ENCODE assay signal across 28 cellular contexts in the genomic region with DNA sequence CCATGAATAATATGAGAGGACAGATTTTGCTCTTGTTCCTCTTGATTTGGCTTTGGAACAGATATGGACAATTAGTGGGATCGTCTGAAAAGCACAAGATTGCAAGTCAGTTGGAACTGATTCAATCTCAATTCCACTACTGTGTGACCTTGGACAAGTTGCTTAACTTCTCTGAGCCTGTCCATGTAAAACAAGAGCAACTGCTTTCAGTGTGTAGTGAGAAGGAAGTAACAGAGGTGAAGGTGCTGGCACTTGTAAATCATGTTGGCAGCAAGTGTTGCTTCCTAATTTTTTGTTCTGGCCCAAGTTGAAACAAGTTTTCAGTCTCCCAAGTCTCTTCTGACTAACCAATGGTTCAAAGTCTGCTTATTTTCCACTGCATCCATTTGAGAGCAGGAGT. TPM values are rescaled to one million over a fixed set of nuclear protein-coding genes. Genes with fewer than 3 reads are reported as not detected.
DNase-seq lines count a peak whose midpoint lies in the region; ATAC-seq, FAIRE-seq and TF ChIP-seq lines count a peak whose summit lies in the region.
"Had no signal": no experiment of that assay in that cellular context is flagged by ENCODE, and none has a peak within 500 bp of the region (broad histone marks: within the 10 kb centered on the region; RNA-seq: fewer than 3 reads in every experiment).

No MANE protein-coding gene starts in this region.

- 0 out of 5 replicates have a peak, but pooled peaks cover 0 to 2% of the 10 kb centered on the region in 2 experiments for H3K36me3 ChIP-seq in HepG2 (replicated peaks in 1 of 2; ENCODE audit: control insufficient read depth in 1 of 2, insufficient read depth in 2 of 2, low read length in 2 of 2)
- no peaks in the 10 kb centered on the region for H3K36me3 ChIP-seq in right lobe of liver
- H3K36me3 ChIP-seq in OCI-LY7 (ENCODE audit: insufficient read depth, low read length), result no peaks in the 10 kb centered on the region
- H3K36me3 ChIP-seq in endothelial cell of umbilical vein (ENCODE audit: control insufficient read depth in 2 of 2, extremely low read depth in 1 of 2, insufficient read depth in 2 of 2, low read length in 2 of 2), result no peaks in the 10 kb centered on the region
- H3K36me3 ChIP-seq: transverse colon had no signal

- H3K9me3 ChIP-seq in HepG2 (ENCODE audit: low read length), result no peaks in the 10 kb centered on the region
- H3K9me3 ChIP-seq in right lobe of liver, result no peaks in the 10 kb centered on the region
- no peaks in the 10 kb centered on the region for H3K9me3 ChIP-seq in OCI-LY7 (ENCODE audit: low read length)
- H3K9me3 ChIP-seq in endothelial cell of umbilical vein (replicated peaks; ENCODE audit: control insufficient read depth, insufficient read depth, low read length), result no peaks in the 10 kb centered on the region
- H3K9me3 ChIP-seq: ascending aorta, SJSA1, transverse colon had no signal

- H3K9me1 ChIP-seq in endothelial cell of umbilical vein (replicated peaks; ENCODE audit: control insufficient read depth, extremely low read depth, insufficient read depth, low read length), result no peaks in the 10 kb centered on the region

- POLR2A ChIA-PET in HepG2 (lab: Yijun Ruan, JAX), result no interaction called here
- POLR2A ChIA-PET in OCI-LY7 (lab: Charles Lee), result interaction anchor here (0.7 kb wide), 1 partner anchor 11 kb away, joined by 3 read pairs; no protein-coding TSS in a partner anchor
- POLR2A ChIA-PET in endothelial cell of umbilical vein (lab: Charles Lee), result no interaction called here

- CTCF ChIA-PET in HepG2 (lab: Yijun Ruan, JAX; ENCODE audit: low intra/inter-chr PET ratio, low total read pairs), result no interaction called here
- CTCF ChIA-PET in OCI-LY7 (lab: Charles Lee; ENCODE audit: unreplicated experiment), result no interaction called here
- CTCF ChIA-PET in endothelial cell of umbilical vein (lab: Charles Lee), result interaction anchor here (1.0 kb wide), 1 partner anchor 23 kb away, joined by 3 read pairs; no protein-coding TSS in a partner anchor

- no peak overlapping the region for H3K4me3 Mint-ChIP-seq in stimulated activated memory B cell treated with anti-CD40 and anti-IgM and Interleukin-4, amounts not matched to agents 10 μg/mL and 1 μg/mL and 100 μg/mL, for 72 hours
- H3K4me3 Mint-ChIP-seq: activated B cell treated with CpG ODN at 0.5 μM for 24 hours; activated CD4-positive, alpha-beta T cell treated with anti-CD3 and anti-CD28 coated beads, Interleukin-2, amount 10 ng/mL, durations not matched to agents 7 days and 5 days; activated naive CD8-positive, alpha-beta T cell treated with anti-CD3 and anti-CD28 coated beads, Interleukin-2, amount 10 ng/mL, durations not matched to agents 7 days and 5 days had no signal

- WGBS in HepG2 (ENCODE audit: low lambda C conversion rate), result 29% methylated on average over 1 of the region's 1 CpG
- 25% methylated on average over 1 of the region's 1 CpG for WGBS in right lobe of liver (ENCODE audit: insufficient coverage, low coverage, low lambda C conversion rate, missing lambda C conversion rate)

- H3K4me2 ChIP-seq in HepG2 (ENCODE audit: low read depth, low read length) (no peak overlapping the region), OCI-LY7 (ENCODE audit: low read length) (peak overlapping the region; percentile 16; the same call in 1 of the 2 replicates), endothelial cell of umbilical vein (ENCODE audit: insufficient read depth, low read length) (no peak overlapping the region)
- H3K4me2 ChIP-seq: KMS-11 had no signal

- H3K27ac Mint-ChIP-seq in stimulated activated memory B cell treated with anti-CD40 and anti-IgM and Interleukin-4, amounts not matched to agents 10 μg/mL and 1 μg/mL and 100 μg/mL, for 72 hours, result peak overlapping the region; percentile 1
- H3K27ac Mint-ChIP-seq: activated B cell treated with CpG ODN at 0.5 μM for 24 hours; activated CD4-positive, alpha-beta T cell treated with anti-CD3 and anti-CD28 coated beads, Interleukin-2, amount 10 ng/mL, durations not matched to agents 7 days and 5 days; activated naive CD8-positive, alpha-beta T cell treated with anti-CD3 and anti-CD28 coated beads, Interleukin-2, amount 10 ng/mL, durations not matched to agents 7 days and 5 days; progenitor cell of endocrine pancreas had no signal

- H4K20me1 ChIP-seq in HepG2 (ENCODE audit: insufficient read depth, low read length) (no peaks in the 10 kb centered on the region), OCI-LY7 (ENCODE audit: insufficient read depth, low read length) (no peaks in the 10 kb centered on the region), endothelial cell of umbilical vein (replicated peaks; ENCODE audit: control insufficient read depth, extremely low read depth, insufficient read depth, low read length) (no peaks in the 10 kb centered on the region)

- BruUV-seq in HepG2 (replicated peaks; lab: Mats Ljungman, UMichigan), result TSS peak; percentile 47
- TSS peak; percentile 51 for BruUV-seq in OCI-LY7 (replicated peaks; lab: Mats Ljungman, UMichigan)
- BruUV-seq in endothelial cell of umbilical vein (replicated peaks; lab: Mats Ljungman, UMichigan), result TSS peak; percentile 4

- no peaks in the 10 kb centered on the region for H3K79me2 ChIP-seq in HepG2 (ENCODE audit: insufficient read depth, low read length)
- H3K79me2 ChIP-seq in OCI-LY7 (ENCODE audit: insufficient read depth, low read depth, low read length), result no peaks in the 10 kb centered on the region
- no peaks in the 10 kb centered on the region for H3K79me2 ChIP-seq in endothelial cell of umbilical vein (ENCODE audit: control insufficient read depth, insufficient read depth, low read length)

- dilution Hi-C loops in endothelial cell of umbilical vein (cut with MboI; ENCODE audit: extremely low pct_ligation_motif_present, low sequenced_read_pairs), result no loop called here

- DNase-seq in HepG2 (ENCODE audit: low spot score) (no peak), right lobe of liver (no peak), OCI-LY7 (ENCODE audit: low spot score) (no peak), endothelial cell of umbilical vein (ENCODE audit: low read depth, low spot score) (no peak), Kasumi-1 (lab: John Stamatoyannopoulos, UW) (no peak), NCI-H187 (lab: John Stamatoyannopoulos, UW) (no peak)
- DNase-seq: activated B cell treated with CpG ODN at 0.5 μM for 24 hours; activated CD4-positive, alpha-beta T cell treated with anti-CD3 and anti-CD28 coated beads, Interleukin-2, amount 10 ng/mL, durations not matched to agents 7 days and 5 days; activated gamma-delta T cell treated with Interleukin-2 at 50 U/mL for 16 hours; activated naive CD8-positive, alpha-beta T cell treated with anti-CD3 and anti-CD28 coated beads, Interleukin-2, amount 10 ng/mL, durations not matched to agents 7 days and 5 days; AML-193; COR-L47; erythroblast; GF-D8; GM23248; mesendoderm; NCI-H446; NCI-H82; OCI-M1; stimulated activated CD4-positive, alpha-beta T cell treated with anti-CD3 and anti-CD28 coated beads, Interleukin-4, amount 100 ng/mL, for 1 hour; transverse colon had no signal

- H3K27ac ChIP-seq in HepG2 (ENCODE audit: extremely low read length, insufficient read depth, low read length) (no peak overlapping the region), right lobe of liver (no peak overlapping the region), OCI-LY7 (ENCODE audit: low read depth, low read length, poor library complexity, severe bottlenecking) (no peak overlapping the region), endothelial cell of umbilical vein (ENCODE audit: insufficient read depth, low read depth, low read length) (no peak overlapping the region)
- H3K27ac ChIP-seq: ascending aorta, GM23248, KMS-11, SJSA1, transverse colon had no signal

- H3K4me1 Mint-ChIP-seq in stimulated activated memory B cell treated with anti-CD40 and anti-IgM and Interleukin-4, amounts not matched to agents 10 μg/mL and 1 μg/mL and 100 μg/mL, for 72 hours, result peaks cover 18% of the 10 kb centered on the region

- H2AFZ ChIP-seq in HepG2 (ENCODE audit: low read length) (no peak overlapping the region), OCI-LY7 (ENCODE audit: low read length) (no peak overlapping the region), endothelial cell of umbilical vein (ENCODE audit: low read depth, low read length) (no peak overlapping the region)
- H2AFZ ChIP-seq: GM23248 had no signal

- H3K27me3 ChIP-seq in HepG2 (ENCODE audit: control insufficient read depth in 1 of 2, insufficient read depth in 2 of 2, low read length in 2 of 2), result no peaks in the 10 kb centered on the region
- H3K27me3 ChIP-seq in right lobe of liver, result no peaks in the 10 kb centered on the region
- no peaks in the 10 kb centered on the region for H3K27me3 ChIP-seq in endothelial cell of umbilical vein (ENCODE audit: control insufficient read depth in 2 of 2, insufficient read depth in 2 of 2, low read length in 2 of 2)
- H3K27me3 ChIP-seq: ascending aorta, SJSA1, transverse colon had no signal

- in situ Hi-C loops in HepG2 (cut with HindIII; ENCODE audit: extremely low pct_ligation_motif_present, low pct_unique_long_range_greater_than_20kb), result loop anchor here (5.0 kb wide), 1 partner anchor 33 kb away; the partner anchor contains the start of gene DDX20

- H3K9me2 ChIP-seq in OCI-LY7 (ENCODE audit: insufficient read depth, low read length), result no peaks in the 10 kb centered on the region

- no peaks in the 10 kb centered on the region for H3K9me3 Mint-ChIP-seq in stimulated activated memory B cell treated with anti-CD40 and anti-IgM and Interleukin-4, amounts not matched to agents 10 μg/mL and 1 μg/mL and 100 μg/mL, for 72 hours
- H3K9me3 Mint-ChIP-seq: activated B cell treated with CpG ODN at 0.5 μM for 24 hours; activated CD4-positive, alpha-beta T cell treated with anti-CD3 and anti-CD28 coated beads, Interleukin-2, amount 10 ng/mL, durations not matched to agents 7 days and 5 days; activated naive CD8-positive, alpha-beta T cell treated with anti-CD3 and anti-CD28 coated beads, Interleukin-2, amount 10 ng/mL, durations not matched to agents 7 days and 5 days had no signal

- no peak for FAIRE-seq in HepG2 (lab: Jason Lieb, UNC)
- peak; percentile 44 for FAIRE-seq in endothelial cell of umbilical vein (lab: Jason Lieb, UNC)
- FAIRE-seq: colon had no signal

- H3K27me3 Mint-ChIP-seq in stimulated activated memory B cell treated with anti-CD40 and anti-IgM and Interleukin-4, amounts not matched to agents 10 μg/mL and 1 μg/mL and 100 μg/mL, for 72 hours, result no peaks in the 10 kb centered on the region
- H3K27me3 Mint-ChIP-seq: activated B cell treated with CpG ODN at 0.5 μM for 24 hours; activated CD4-positive, alpha-beta T cell treated with anti-CD3 and anti-CD28 coated beads, Interleukin-2, amount 10 ng/mL, durations not matched to agents 7 days and 5 days; activated naive CD8-positive, alpha-beta T cell treated with anti-CD3 and anti-CD28 coated beads, Interleukin-2, amount 10 ng/mL, durations not matched to agents 7 days and 5 days; progenitor cell of endocrine pancreas had no signal

- no peaks in the 10 kb centered on the region for H3K36me3 Mint-ChIP-seq in stimulated activated memory B cell treated with anti-CD40 and anti-IgM and Interleukin-4, amounts not matched to agents 10 μg/mL and 1 μg/mL and 100 μg/mL, for 72 hours
- H3K36me3 Mint-ChIP-seq: activated naive CD8-positive, alpha-beta T cell treated with anti-CD3 and anti-CD28 coated beads, Interleukin-2, amount 10 ng/mL, durations not matched to agents 7 days and 5 days had no signal

- peaks cover 60% of the 10 kb centered on the region for H3K4me1 ChIP-seq in HepG2 (ENCODE audit: insufficient read depth, low read length)
- no peaks in the 10 kb centered on the region for H3K4me1 ChIP-seq in right lobe of liver
- peaks cover 11% of the 10 kb centered on the region for H3K4me1 ChIP-seq in OCI-LY7 (ENCODE audit: insufficient read depth, low read length, poor library complexity, severe bottlenecking)
- peaks cover 8% of the 10 kb centered on the region for H3K4me1 ChIP-seq in endothelial cell of umbilical vein (ENCODE audit: control insufficient read depth, extremely low read depth, insufficient read depth, low read length)

- intact Hi-C loops in HepG2 (cut with micrococcal nuclease; ENCODE audit: unreplicated experiment), result no loop called here
- intact Hi-C loops in right lobe of liver (cut with DNase I), result no loop called here
- intact Hi-C loops in OCI-LY7 (cut with micrococcal nuclease; ENCODE audit: unreplicated experiment), result no loop called here
- intact Hi-C loops in endothelial cell of umbilical vein (cut with micrococcal nuclease), result no loop called here

- TF ChIP-seq CTCF in HepG2 (CRISPR knock-in tag; IDR thresholded peaks at IDR 0.05) (no peak), right lobe of liver (IDR thresholded peaks at IDR 0.05) (no peak), OCI-LY7 (conservative IDR thresholded peaks at IDR 0.05; ENCODE audit: low read length) (no peak), endothelial cell of umbilical vein (IDR thresholded peaks at IDR 0.05; ENCODE audit: extremely low read depth in 1 of 2, insufficient read depth in 1 of 2, low read depth in 1 of 2, low read length in 2 of 2) (no peak)

- TF ChIP-seq RAD21 in HepG2 (CRISPR knock-in tag; IDR thresholded peaks at IDR 0.05), result no peak

- H3K4me3 ChIP-seq in HepG2 (replicated peaks in 1 of 3; ENCODE audit: insufficient read depth in 1 of 3, low read depth in 2 of 3, low read length in 3 of 3), result no peak overlapping the region
- H3K4me3 ChIP-seq in right lobe of liver, result no peak overlapping the region
- H3K4me3 ChIP-seq in OCI-LY7 (ENCODE audit: low read depth, low read length, poor library complexity, severe bottlenecking), result no peak overlapping the region
- no peak overlapping the region for H3K4me3 ChIP-seq in endothelial cell of umbilical vein (replicated peaks in 1 of 3; ENCODE audit: insufficient read depth in 1 of 3, low read depth in 1 of 3, low read length in 3 of 3)
- H3K4me3 ChIP-seq: ascending aorta, GM23248, SJSA1, transverse colon had no signal

- no peak for ATAC-seq in HepG2
- no peak for ATAC-seq in right lobe of liver
- ATAC-seq in stimulated activated memory B cell treated with anti-CD40 and anti-IgM and Interleukin-4, amounts not matched to agents 10 μg/mL and 1 μg/mL and 100 μg/mL, for 72 hours, result no peak
- ATAC-seq in GM21390 (IDR thresholded peaks at IDR 0.05; ENCODE audit: unreplicated experiment), result no peak

- no peak for TF ChIP-seq POLR2A in HepG2 (IDR thresholded peaks at IDR 0.05; ENCODE audit: insufficient read depth in 1 of 2, low read depth in 2 of 2, low read length in 2 of 2)
- TF ChIP-seq POLR2A in right lobe of liver (IDR thresholded peaks at IDR 0.05), result no peak
- no peak for TF ChIP-seq POLR2A in endothelial cell of umbilical vein (IDR thresholded peaks at IDR 0.05; ENCODE audit: low read depth, low read length)

- TF ChIP-seq EP300 in HepG2 (IDR thresholded peaks at IDR 0.05; ENCODE audit: low read depth in 2 of 2, low read length in 2 of 2) (no peak), HepG2 (CRISPR knock-in tag; IDR thresholded peaks at IDR 0.05; ENCODE audit: borderline replicate concordance) (no peak)

- H3K9ac ChIP-seq in HepG2 (ENCODE audit: insufficient read depth, low read depth, low read length) (no peak overlapping the region), endothelial cell of umbilical vein (replicated peaks; ENCODE audit: extremely low read depth, insufficient read depth, low read length) (no peak overlapping the region)
- H3K9ac ChIP-seq: GM23248, KMS-11 had no signal

RNA-seq across cellular contexts. Expression of gene INKA2, which starts 15.3 kb away (rescaled TPM):
- total RNA-seq in HepG2 (2016; rRNA removed; fragmentation: Illumina TruSeq; extraction: Trizol) (4.6 and 6.1 TPM in 2 replicates), right lobe of liver (1 to 10 TPM in 4 of 6 experiments, under 1 TPM in 2; 0.43 to 2.2 (median 1.4) TPM), OCI-LY7 (2022) (10.8 and 12.2 TPM in 2 replicates), endothelial cell of umbilical vein (5.3 and 7.8 TPM in 2 replicates)
- 0.61 and 1.2 TPM in 2 replicates for total RNA-seq in HepG2 (2016; cell fraction: cytosol; rRNA removed; fragmentation: Illumina TruSeq; extraction: Trizol; ENCODE audit: low read depth)
- total RNA-seq in HepG2 (2016; cell fraction: insoluble cytoplasmic fraction; rRNA removed; fragmentation: Illumina TruSeq; extraction: Trizol), result 4.0 and 4.3 TPM in 2 replicates
- 2.5 and 2.9 TPM in 2 replicates for total RNA-seq in HepG2 (2016; cell fraction: membrane; rRNA removed; fragmentation: Illumina TruSeq; extraction: Trizol)
- total RNA-seq in HepG2 (2016; cell fraction: nucleus; rRNA removed; fragmentation: Illumina TruSeq; extraction: Trizol), result 4.0 and 4.7 TPM in 2 replicates
- polyA plus RNA-seq in HepG2 (2011; rRNA removed) (2.6 TPM in 2 replicates), endothelial cell of umbilical vein (2.4 and 2.6 TPM in 2 replicates)
- 1.3 TPM in 2 replicates for polyA plus RNA-seq in HepG2 (2011; cell fraction: cytosol; rRNA removed)
- 2.5 and 3.6 TPM in 2 replicates for polyA plus RNA-seq in HepG2 (2011; cell fraction: nucleus; rRNA removed)
- polyA plus RNA-seq in HepG2 (2012), result 1.7 and 2.4 TPM in 2 replicates
- 0.77 and 1.1 TPM in 2 replicates for polyA plus RNA-seq in HepG2 (2016; cell fraction: cytosol; fragmentation: Illumina TruSeq; extraction: Trizol; ENCODE audit: low read depth)
- 2.2 and 3.8 TPM in 2 replicates for polyA plus RNA-seq in HepG2 (2016; cell fraction: insoluble cytoplasmic fraction; fragmentation: Illumina TruSeq; extraction: Trizol; ENCODE audit: low read depth)
- 1.9 and 2.0 TPM in 2 replicates for polyA plus RNA-seq in HepG2 (2016; cell fraction: membrane; fragmentation: Illumina TruSeq; extraction: Trizol; ENCODE audit: low read depth)
- polyA plus RNA-seq in HepG2 (2016; cell fraction: nucleus; fragmentation: Illumina TruSeq; extraction: Trizol; ENCODE audit: insufficient read depth, low read depth), result 6.2 and 10.3 TPM in 2 replicates
- 4.9 and 8.9 TPM in 2 replicates for polyA minus RNA-seq in HepG2 (2011; rRNA and poly(A)+ RNA removed; ENCODE audit: low replicate concordance)
- polyA minus RNA-seq in HepG2 (2011; cell fraction: cytosol; rRNA and poly(A)+ RNA removed), result 1.6 TPM in 1 of 2 replicates, not detected in the other
- polyA minus RNA-seq in HepG2 (2011; cell fraction: nucleus; rRNA and poly(A)+ RNA removed), result 6.2 and 9.3 TPM in 2 replicates
- 3.9 and 4.1 TPM in 2 replicates for total RNA-seq in OCI-LY7 (2014; rRNA removed; shearing (Covaris generic))
- 1.9 and 2.1 TPM in 2 replicates for polyA plus RNA-seq in endothelial cell of umbilical vein (2011; cell fraction: cytosol; rRNA removed)
- 2.5 and 3.0 TPM in 2 replicates for polyA plus RNA-seq in endothelial cell of umbilical vein (2011; cell fraction: nucleus; rRNA removed)
- 3.7 and 5.2 TPM in 2 replicates for polyA plus RNA-seq in endothelial cell of umbilical vein (2012)
- polyA minus RNA-seq in endothelial cell of umbilical vein, result 4.3 and 5.4 TPM in 2 replicates
- 0.72 TPM for polyA minus RNA-seq in endothelial cell of umbilical vein (2011; cell fraction: cytosol; rRNA and poly(A)+ RNA removed)
- polyA minus RNA-seq in endothelial cell of umbilical vein (2011; cell fraction: nucleus; rRNA and poly(A)+ RNA removed), result 2.6 and 3.8 TPM in 2 replicates
- total RNA-seq: ascending aorta had no signal

RNA-seq across cellular contexts. Expression of gene DDX20, which starts 31.8 kb away (rescaled TPM):
- total RNA-seq in HepG2 (2016; rRNA removed; fragmentation: Illumina TruSeq; extraction: Trizol) (14.3 and 20.0 TPM in 2 replicates), right lobe of liver (10 to 100 TPM in 2 of 6 experiments, 1 to 10 TPM in 4; 3.9 to 11.6 (median 5.1) TPM), OCI-LY7 (2022) (23.0 and 30.0 TPM in 2 replicates), endothelial cell of umbilical vein (14.5 and 15.9 TPM in 2 replicates)
- 1.8 and 2.2 TPM in 2 replicates for total RNA-seq in HepG2 (2016; cell fraction: cytosol; rRNA removed; fragmentation: Illumina TruSeq; extraction: Trizol; ENCODE audit: low read depth)
- 13.8 and 19.4 TPM in 2 replicates for total RNA-seq in HepG2 (2016; cell fraction: insoluble cytoplasmic fraction; rRNA removed; fragmentation: Illumina TruSeq; extraction: Trizol)
- total RNA-seq in HepG2 (2016; cell fraction: membrane; rRNA removed; fragmentation: Illumina TruSeq; extraction: Trizol), result 5.0 and 6.5 TPM in 2 replicates
- total RNA-seq in HepG2 (2016; cell fraction: nucleus; rRNA removed; fragmentation: Illumina TruSeq; extraction: Trizol), result 13.8 TPM in 2 replicates
- polyA plus RNA-seq in HepG2 (2011; rRNA removed) (3.2 and 4.0 TPM in 2 replicates), endothelial cell of umbilical vein (3.3 and 4.1 TPM in 2 replicates)
- 1.7 and 2.4 TPM in 2 replicates for polyA plus RNA-seq in HepG2 (2011; cell fraction: cytosol; rRNA removed)
- 4.0 and 5.2 TPM in 2 replicates for polyA plus RNA-seq in HepG2 (2011; cell fraction: nucleus; rRNA removed)
- 4.6 and 6.6 TPM in 2 replicates for polyA plus RNA-seq in HepG2 (2012)
- 0.71 and 0.80 TPM in 2 replicates for polyA plus RNA-seq in HepG2 (2016; cell fraction: cytosol; fragmentation: Illumina TruSeq; extraction: Trizol; ENCODE audit: low read depth)
- polyA plus RNA-seq in HepG2 (2016; cell fraction: insoluble cytoplasmic fraction; fragmentation: Illumina TruSeq; extraction: Trizol; ENCODE audit: low read depth), result 13.4 and 14.2 TPM in 2 replicates
- polyA plus RNA-seq in HepG2 (2016; cell fraction: membrane; fragmentation: Illumina TruSeq; extraction: Trizol; ENCODE audit: low read depth), result 1.7 and 2.0 TPM in 2 replicates
- 14.9 and 15.2 TPM in 2 replicates for polyA plus RNA-seq in HepG2 (2016; cell fraction: nucleus; fragmentation: Illumina TruSeq; extraction: Trizol; ENCODE audit: insufficient read depth, low read depth)
- polyA minus RNA-seq in HepG2 (2011; rRNA and poly(A)+ RNA removed; ENCODE audit: low replicate concordance), result 5.0 and 17.2 TPM in 2 replicates
- polyA minus RNA-seq in HepG2 (2011; cell fraction: cytosol; rRNA and poly(A)+ RNA removed), result 4.1 and 4.2 TPM in 2 replicates
- polyA minus RNA-seq in HepG2 (2011; cell fraction: nucleus; rRNA and poly(A)+ RNA removed), result 15.5 and 16.4 TPM in 2 replicates
- total RNA-seq in OCI-LY7 (2014; rRNA removed; shearing (Covaris generic)), result 28.8 and 32.9 TPM in 2 replicates
- 5.1 and 5.4 TPM in 2 replicates for polyA plus RNA-seq in endothelial cell of umbilical vein (2011; cell fraction: cytosol; rRNA removed)
- 12.5 and 14.1 TPM in 2 replicates for polyA plus RNA-seq in endothelial cell of umbilical vein (2011; cell fraction: nucleus; rRNA removed)
- polyA plus RNA-seq in endothelial cell of umbilical vein (2012), result 9.2 and 13.2 TPM in 2 replicates
- polyA minus RNA-seq in endothelial cell of umbilical vein, result 7.3 and 11.5 TPM in 2 replicates
- 19.7 TPM for polyA minus RNA-seq in endothelial cell of umbilical vein (2011; cell fraction: cytosol; rRNA and poly(A)+ RNA removed)
- 7.5 and 10.3 TPM in 2 replicates for polyA minus RNA-seq in endothelial cell of umbilical vein (2011; cell fraction: nucleus; rRNA and poly(A)+ RNA removed)
